ENCODE assay signal across 10 cellular contexts in the genomic region with DNA sequence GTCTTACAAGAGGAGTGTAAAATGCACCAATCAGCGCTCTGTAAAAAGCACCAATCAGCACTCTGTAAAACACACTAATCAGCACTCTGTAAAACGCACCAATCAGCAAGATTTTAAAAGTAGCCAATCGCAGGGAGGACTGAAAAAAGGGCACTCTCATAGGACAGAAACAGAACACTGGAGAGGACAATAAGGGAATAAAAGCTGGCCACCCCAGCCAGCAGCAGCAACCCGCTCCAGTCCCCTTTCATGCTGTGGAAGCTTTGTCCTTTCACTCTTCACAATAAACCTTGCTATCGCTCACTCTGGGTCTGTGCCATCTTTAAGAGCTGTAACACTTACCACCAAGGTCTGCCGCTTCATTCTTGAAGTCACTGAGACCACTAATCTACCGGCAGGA. TPM values are rescaled to one million over a fixed set of nuclear protein-coding genes. Genes with fewer than 3 reads are reported as not detected.
A peak's percentile ranks its signal among the peaks of the same experiment; 100 is the strongest.
DNase-seq lines count a peak whose midpoint lies in the region; ATAC-seq and TF ChIP-seq lines count a peak whose summit lies in the region.
"Had no signal": no experiment of that assay in that cellular context is flagged by ENCODE, and none has a peak within 500 bp of the region (broad histone marks: within the 10 kb centered on the region; RNA-seq: fewer than 3 reads in every experiment).

No MANE protein-coding gene starts in this region.

- no peak for ATAC-seq in CD4-positive, CD25-positive, alpha-beta regulatory T cell (ENCODE audit: low read depth in 2 of 2)
- ATAC-seq in WTC11 (no peak), HG03442 (IDR thresholded peaks at IDR 0.05; ENCODE audit: unreplicated experiment) (no peak), GM19328 (IDR thresholded peaks at IDR 0.05; ENCODE audit: unreplicated experiment) (no peak), HG02973 (IDR thresholded peaks at IDR 0.05; ENCODE audit: unreplicated experiment) (no peak)

- no peak overlapping the region for H3K4ac ChIP-seq in trophoblast cell (ENCODE audit: low read depth, low read length)

- no peak overlapping the region for H2BK120ac ChIP-seq in trophoblast cell (ENCODE audit: insufficient read depth, low read length, poor library complexity)

- H3K27ac Mint-ChIP-seq in CD4-positive, CD25-positive, alpha-beta regulatory T cell: peak overlapping the region in 2 of 3 donors; percentile 23 to 98
- no peak overlapping the region for H3K27ac Mint-ChIP-seq in WTC11

- H3K79me1 ChIP-seq in trophoblast cell (ENCODE audit: low read length): peaks cover 17% of the 10 kb centered on the region

- peak overlapping the region; percentile 36 to 98 (median 92) for H3K4me3 Mint-ChIP-seq in CD4-positive, CD25-positive, alpha-beta regulatory T cell
- H3K4me3 Mint-ChIP-seq in WTC11: peak overlapping the region; percentile 46

- no peak overlapping the region for H2AK5ac ChIP-seq in trophoblast cell (ENCODE audit: low read length)

- peaks cover 16% of the 10 kb centered on the region for H3K4me1 ChIP-seq in CD4-positive, CD25-positive, alpha-beta regulatory T cell (ENCODE audit: control insufficient read depth, insufficient read depth, low read length, poor library complexity, severe bottlenecking)
- H3K4me1 ChIP-seq in trophoblast cell (ENCODE audit: control insufficient read depth in 1 of 2, insufficient read depth in 2 of 2, low read length in 2 of 2): peaks cover 4 to 7% of the 10 kb centered on the region in 2 experiments

- H4K12ac ChIP-seq in trophoblast cell (ENCODE audit: low read depth, low read length): no peak overlapping the region

- H3K79me2 ChIP-seq in trophoblast cell (ENCODE audit: control insufficient read depth, insufficient read depth, low read length, poor library complexity): peaks cover 11% of the 10 kb centered on the region

- TF ChIP-seq CTCF in HL-60 (IDR thresholded peaks at IDR 0.05; ENCODE audit: insufficient read depth, low read length) (no peak), WTC11 (IDR thresholded peaks at IDR 0.05) (no peak)

- H2BK12ac ChIP-seq in trophoblast cell (ENCODE audit: low read length): no peak overlapping the region

- H3K36me3 ChIP-seq in CD4-positive, CD25-positive, alpha-beta regulatory T cell (ENCODE audit: control insufficient read depth, insufficient read depth, low read length): no peaks in the 10 kb centered on the region
- H3K36me3 ChIP-seq in trophoblast cell (ENCODE audit: control insufficient read depth in 1 of 2, insufficient read depth in 2 of 2, low read length in 2 of 2): no peaks in the 10 kb centered on the region

- WGBS in trophoblast cell (ENCODE audit: extremely low coverage, insufficient coverage, insufficient read length): no CpG with 5 or more reads among the region's 7 CpGs

- no peak overlapping the region for H3K14ac ChIP-seq in trophoblast cell (ENCODE audit: low read length)

- H3K4me3 ChIP-seq in CD4-positive, CD25-positive, alpha-beta regulatory T cell (ENCODE audit: low read depth, low read length): no peak overlapping the region
- H3K4me3 ChIP-seq in HL-60 (replicated peaks; ENCODE audit: insufficient read depth, low read length): no peak overlapping the region
- H3K4me3 ChIP-seq in trophoblast cell (ENCODE audit: low read depth, low read length): no peak overlapping the region

- no peak overlapping the region for H4K8ac ChIP-seq in trophoblast cell (ENCODE audit: low read depth, low read length)

- H3K9me3 ChIP-seq in CD4-positive, CD25-positive, alpha-beta regulatory T cell (ENCODE audit: control insufficient read depth in 2 of 2, low read length in 2 of 2): no peaks in the 10 kb centered on the region
- no peaks in the 10 kb centered on the region for H3K9me3 ChIP-seq in trophoblast cell (ENCODE audit: insufficient read depth, low read depth, low read length)

- CTCF ChIA-PET in WTC11 (lab: Charles Lee): interaction anchor here (1.3 kb wide), 1 partner anchor 32 kb away, joined by 3 read pairs; no protein-coding TSS in a partner anchor

- H3K23ac ChIP-seq in trophoblast cell (ENCODE audit: low read length): no peak overlapping the region

- H3K18ac ChIP-seq in trophoblast cell (ENCODE audit: low read length): no peak overlapping the region

- no peak overlapping the region for H3K9ac ChIP-seq in trophoblast cell (ENCODE audit: low read length)

- POLR2A ChIA-PET in WTC11 (lab: Charles Lee): no interaction called here

- no peak overlapping the region for H2BK5ac ChIP-seq in trophoblast cell (ENCODE audit: low read depth, low read length, poor library complexity)

- no peak overlapping the region for H3K4me2 ChIP-seq in trophoblast cell (ENCODE audit: low read length)

- no peaks in the 10 kb centered on the region for H3K9me3 Mint-ChIP-seq in CD4-positive, CD25-positive, alpha-beta regulatory T cell
- peaks cover 4% of the 10 kb centered on the region; the same call in 1 of the 2 replicates for H3K9me3 Mint-ChIP-seq in WTC11
- H3K9me3 Mint-ChIP-seq: T-helper 1 cell treated with Interleukin-12 subunit alpha and Interleukin-12 subunit beta and Interleukin-4 antibody, amounts not matched to agents 30 μg/mL and 1 μg/mL, for 36 hours had no signal

- no peak overlapping the region for H2AFZ ChIP-seq in trophoblast cell (ENCODE audit: insufficient read depth, low read length, poor library complexity)

- H3K4me1 Mint-ChIP-seq in CD4-positive, CD25-positive, alpha-beta regulatory T cell: peaks cover 16 to 37% (median 20%) of the 10 kb centered on the region in 4 donors
- peaks cover 71% of the 10 kb centered on the region for H3K4me1 Mint-ChIP-seq in WTC11

- no peaks in the 10 kb centered on the region for H3K36me3 Mint-ChIP-seq in CD4-positive, CD25-positive, alpha-beta regulatory T cell
- H3K36me3 Mint-ChIP-seq in WTC11: no peaks in the 10 kb centered on the region

- no peak for DNase-seq in CD4-positive, CD25-positive, alpha-beta regulatory T cell
- DNase-seq in HL-60 (ENCODE audit: low read depth in 1 of 2, low spot score in 1 of 2) (no peak), WTC11 (ENCODE audit: low spot score) (no peak), medulla oblongata (ENCODE audit: extremely low spot score) (peak; percentile 53), trophoblast cell (no peak)
- DNase-seq: NCI-H1436 had no signal

- peaks cover 3% of the 10 kb centered on the region for H3K27me3 ChIP-seq in CD4-positive, CD25-positive, alpha-beta regulatory T cell (ENCODE audit: control insufficient read depth, insufficient read depth, low read length)
- no peaks in the 10 kb centered on the region for H3K27me3 ChIP-seq in HL-60 (ENCODE audit: insufficient read depth, poor library complexity, severe bottlenecking)
- H3K27me3 ChIP-seq in trophoblast cell (ENCODE audit: insufficient read depth, low read length): no peaks in the 10 kb centered on the region

- H4K91ac ChIP-seq in trophoblast cell (ENCODE audit: low read depth, low read length): no peak overlapping the region

- H3K27me3 Mint-ChIP-seq in CD4-positive, CD25-positive, alpha-beta regulatory T cell: peaks cover 23% of the 10 kb centered on the region
- H3K27me3 Mint-ChIP-seq in WTC11 (ENCODE audit: low read depth): no peaks in the 10 kb centered on the region

- H3K27ac ChIP-seq in CD4-positive, CD25-positive, alpha-beta regulatory T cell (ENCODE audit: insufficient read depth, low read length, poor library complexity, severe bottlenecking): no peak overlapping the region
- H3K27ac ChIP-seq in HL-60 (replicated peaks): peak overlapping the region; percentile 91
- H3K27ac ChIP-seq in trophoblast cell (ENCODE audit: low read depth, low read length): no peak overlapping the region

TF ChIP-seq in WTC11, 78 proteins besides CTCF, POLR2A, EP300 and RAD21 (continues in another document):
- TF ChIP-seq NFE2L1 (CRISPR knock-in tag; IDR thresholded peaks at IDR 0.05) (no peak), MYBL2 (CRISPR knock-in tag; IDR thresholded peaks at IDR 0.05) (no peak), ELF4 (CRISPR knock-in tag; IDR thresholded peaks at IDR 0.05; ENCODE audit: low read depth) (no peak), TCF7 (CRISPR knock-in tag; IDR thresholded peaks at IDR 0.05; ENCODE audit: low read depth) (no peak), GRHL2 (CRISPR knock-in tag; IDR thresholded peaks at IDR 0.05; ENCODE audit: insufficient replicate concordance, severe bottlenecking) (no peak), ZBTB21 (CRISPR knock-in tag; IDR thresholded peaks at IDR 0.05; ENCODE audit: borderline replicate concordance) (no peak), SMAD4 (CRISPR knock-in tag; IDR thresholded peaks at IDR 0.05) (no peak), FOXJ3 (CRISPR knock-in tag; IDR thresholded peaks at IDR 0.05; ENCODE audit: borderline replicate concordance) (no peak), MXD4 (CRISPR knock-in tag; IDR thresholded peaks at IDR 0.05; ENCODE audit: borderline replicate concordance) (no peak)
- TF ChIP-seq, protein P1, sequence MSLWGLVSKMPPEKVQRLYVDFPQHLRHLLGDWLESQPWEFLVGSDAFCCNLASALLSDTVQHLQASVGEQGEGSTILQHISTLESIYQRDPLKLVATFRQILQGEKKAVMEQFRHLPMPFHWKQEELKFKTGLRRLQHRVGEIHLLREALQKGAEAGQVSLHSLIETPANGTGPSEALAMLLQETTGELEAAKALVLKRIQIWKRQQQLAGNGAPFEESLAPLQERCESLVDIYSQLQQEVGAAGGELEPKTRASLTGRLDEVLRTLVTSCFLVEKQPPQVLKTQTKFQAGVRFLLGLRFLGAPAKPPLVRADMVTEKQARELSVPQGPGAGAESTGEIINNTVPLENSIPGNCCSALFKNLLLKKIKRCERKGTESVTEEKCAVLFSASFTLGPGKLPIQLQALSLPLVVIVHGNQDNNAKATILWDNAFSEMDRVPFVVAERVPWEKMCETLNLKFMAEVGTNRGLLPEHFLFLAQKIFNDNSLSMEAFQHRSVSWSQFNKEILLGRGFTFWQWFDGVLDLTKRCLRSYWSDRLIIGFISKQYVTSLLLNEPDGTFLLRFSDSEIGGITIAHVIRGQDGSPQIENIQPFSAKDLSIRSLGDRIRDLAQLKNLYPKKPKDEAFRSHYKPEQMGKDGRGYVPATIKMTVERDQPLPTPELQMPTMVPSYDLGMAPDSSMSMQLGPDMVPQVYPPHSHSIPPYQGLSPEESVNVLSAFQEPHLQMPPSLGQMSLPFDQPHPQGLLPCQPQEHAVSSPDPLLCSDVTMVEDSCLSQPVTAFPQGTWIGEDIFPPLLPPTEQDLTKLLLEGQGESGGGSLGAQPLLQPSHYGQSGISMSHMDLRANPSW (CRISPR knock-in tag; conservative IDR thresholded peaks at IDR 0.05; ENCODE audit: low read depth): no peak
- TF ChIP-seq, protein P2, sequence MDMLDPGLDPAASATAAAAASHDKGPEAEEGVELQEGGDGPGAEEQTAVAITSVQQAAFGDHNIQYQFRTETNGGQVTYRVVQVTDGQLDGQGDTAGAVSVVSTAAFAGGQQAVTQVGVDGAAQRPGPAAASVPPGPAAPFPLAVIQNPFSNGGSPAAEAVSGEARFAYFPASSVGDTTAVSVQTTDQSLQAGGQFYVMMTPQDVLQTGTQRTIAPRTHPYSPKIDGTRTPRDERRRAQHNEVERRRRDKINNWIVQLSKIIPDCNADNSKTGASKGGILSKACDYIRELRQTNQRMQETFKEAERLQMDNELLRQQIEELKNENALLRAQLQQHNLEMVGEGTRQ (CRISPR knock-in tag; IDR thresholded peaks at IDR 0.05): no peak

RNA-seq across cellular contexts. Expression of a gene that starts 1.7 kb away (rescaled TPM):
- 4.2 TPM for total RNA-seq in CD4-positive, CD25-positive, alpha-beta regulatory T cell
- 10 to 100 TPM in 3 of 4 donors, 1 to 10 TPM in 1; 7.5 to 19.6 (median 15.6) TPM for polyA plus RNA-seq in CD4-positive, CD25-positive, alpha-beta regulatory T cell
- total RNA-seq in WTC11 (2021): 38.8 to 44.0 TPM (median 39.3 TPM) in 3 replicates
- 57.5 and 61.3 TPM in 2 replicates for polyA plus RNA-seq in trophoblast cell (2013)
